ENCODE assay signal across 2 cellular contexts in genomic region chr15:66893294-66893693, GRCh38.
TF ChIP-seq lines count a peak whose summit lies in the region.

No MANE protein-coding gene starts in this region.

TF ChIP-seq in A549, 52 proteins besides CTCF, POLR2A, EP300 and RAD21 (continued from another document):
- no peak for TF ChIP-seq USF2 (IDR thresholded peaks at IDR 0.05)
- no peak for TF ChIP-seq MAZ (IDR thresholded peaks at IDR 0.05; ENCODE audit: borderline replicate concordance, low read depth, low read length)
- no peak for TF ChIP-seq HES2 (IDR thresholded peaks at IDR 0.05)

TF ChIP-seq in GM23338, 12 proteins besides CTCF, POLR2A, EP300 and RAD21 (continued from another document):
- TF ChIP-seq REST (IDR thresholded peaks at IDR 0.05; ENCODE audit: unreplicated experiment) (no peak), STAT1 (IDR thresholded peaks at IDR 0.05; ENCODE audit: unreplicated experiment) (no peak)
TF ChIP-seq in GM23338: peak in this region for 0.
